In the genomic region with DNA sequence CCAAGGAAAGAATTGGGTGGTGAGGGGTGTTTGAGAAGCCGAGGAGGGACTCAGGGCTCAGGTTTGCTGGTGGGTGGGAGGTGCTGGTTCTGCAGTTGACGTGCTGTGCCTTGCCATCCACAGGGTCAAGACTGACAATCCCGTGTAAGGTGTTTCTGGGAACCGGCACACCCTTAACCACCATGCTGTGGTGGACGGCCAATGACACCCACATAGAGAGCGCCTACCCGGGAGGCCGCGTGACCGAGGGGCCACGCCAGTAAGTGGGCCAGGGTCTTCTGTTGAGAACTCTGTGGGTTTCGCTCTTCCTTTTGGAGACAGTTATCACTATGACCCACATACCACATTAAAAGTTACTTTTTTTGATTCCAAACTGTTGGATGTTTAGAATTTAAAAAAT, we compare ENCODE assay signal across 1 cellular context.
TF ChIP-seq lines count a peak whose summit lies in the region.

No MANE protein-coding gene starts in this region.

TF ChIP-seq in HepG2, 621 proteins besides CTCF, POLR2A, EP300 and RAD21 (continued from another document and continues in another):
- TF ChIP-seq HMGXB3 (CRISPR knock-in tag; IDR thresholded peaks at IDR 0.05; ENCODE audit: borderline replicate concordance) = no peak
- TF ChIP-seq ATF7-NPFF (CRISPR knock-in tag; IDR thresholded peaks at IDR 0.05; ENCODE audit: low read depth) = no peak
- no peak for TF ChIP-seq SNRNP70 (IDR thresholded peaks at IDR 0.05; ENCODE audit: low read depth, low read length)
- TF ChIP-seq, protein P1, sequence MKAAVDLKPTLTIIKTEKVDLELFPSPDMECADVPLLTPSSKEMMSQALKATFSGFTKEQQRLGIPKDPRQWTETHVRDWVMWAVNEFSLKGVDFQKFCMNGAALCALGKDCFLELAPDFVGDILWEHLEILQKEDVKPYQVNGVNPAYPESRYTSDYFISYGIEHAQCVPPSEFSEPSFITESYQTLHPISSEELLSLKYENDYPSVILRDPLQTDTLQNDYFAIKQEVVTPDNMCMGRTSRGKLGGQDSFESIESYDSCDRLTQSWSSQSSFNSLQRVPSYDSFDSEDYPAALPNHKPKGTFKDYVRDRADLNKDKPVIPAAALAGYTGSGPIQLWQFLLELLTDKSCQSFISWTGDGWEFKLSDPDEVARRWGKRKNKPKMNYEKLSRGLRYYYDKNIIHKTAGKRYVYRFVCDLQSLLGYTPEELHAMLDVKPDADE (CRISPR knock-in tag; IDR thresholded peaks at IDR 0.05) = no peak
- TF ChIP-seq GABPB1 (CRISPR knock-in tag; IDR thresholded peaks at IDR 0.05) = 0 out of 2 replicates have a peak, but pooled peaks have one; percentile 20
- TF ChIP-seq, protein P2, sequence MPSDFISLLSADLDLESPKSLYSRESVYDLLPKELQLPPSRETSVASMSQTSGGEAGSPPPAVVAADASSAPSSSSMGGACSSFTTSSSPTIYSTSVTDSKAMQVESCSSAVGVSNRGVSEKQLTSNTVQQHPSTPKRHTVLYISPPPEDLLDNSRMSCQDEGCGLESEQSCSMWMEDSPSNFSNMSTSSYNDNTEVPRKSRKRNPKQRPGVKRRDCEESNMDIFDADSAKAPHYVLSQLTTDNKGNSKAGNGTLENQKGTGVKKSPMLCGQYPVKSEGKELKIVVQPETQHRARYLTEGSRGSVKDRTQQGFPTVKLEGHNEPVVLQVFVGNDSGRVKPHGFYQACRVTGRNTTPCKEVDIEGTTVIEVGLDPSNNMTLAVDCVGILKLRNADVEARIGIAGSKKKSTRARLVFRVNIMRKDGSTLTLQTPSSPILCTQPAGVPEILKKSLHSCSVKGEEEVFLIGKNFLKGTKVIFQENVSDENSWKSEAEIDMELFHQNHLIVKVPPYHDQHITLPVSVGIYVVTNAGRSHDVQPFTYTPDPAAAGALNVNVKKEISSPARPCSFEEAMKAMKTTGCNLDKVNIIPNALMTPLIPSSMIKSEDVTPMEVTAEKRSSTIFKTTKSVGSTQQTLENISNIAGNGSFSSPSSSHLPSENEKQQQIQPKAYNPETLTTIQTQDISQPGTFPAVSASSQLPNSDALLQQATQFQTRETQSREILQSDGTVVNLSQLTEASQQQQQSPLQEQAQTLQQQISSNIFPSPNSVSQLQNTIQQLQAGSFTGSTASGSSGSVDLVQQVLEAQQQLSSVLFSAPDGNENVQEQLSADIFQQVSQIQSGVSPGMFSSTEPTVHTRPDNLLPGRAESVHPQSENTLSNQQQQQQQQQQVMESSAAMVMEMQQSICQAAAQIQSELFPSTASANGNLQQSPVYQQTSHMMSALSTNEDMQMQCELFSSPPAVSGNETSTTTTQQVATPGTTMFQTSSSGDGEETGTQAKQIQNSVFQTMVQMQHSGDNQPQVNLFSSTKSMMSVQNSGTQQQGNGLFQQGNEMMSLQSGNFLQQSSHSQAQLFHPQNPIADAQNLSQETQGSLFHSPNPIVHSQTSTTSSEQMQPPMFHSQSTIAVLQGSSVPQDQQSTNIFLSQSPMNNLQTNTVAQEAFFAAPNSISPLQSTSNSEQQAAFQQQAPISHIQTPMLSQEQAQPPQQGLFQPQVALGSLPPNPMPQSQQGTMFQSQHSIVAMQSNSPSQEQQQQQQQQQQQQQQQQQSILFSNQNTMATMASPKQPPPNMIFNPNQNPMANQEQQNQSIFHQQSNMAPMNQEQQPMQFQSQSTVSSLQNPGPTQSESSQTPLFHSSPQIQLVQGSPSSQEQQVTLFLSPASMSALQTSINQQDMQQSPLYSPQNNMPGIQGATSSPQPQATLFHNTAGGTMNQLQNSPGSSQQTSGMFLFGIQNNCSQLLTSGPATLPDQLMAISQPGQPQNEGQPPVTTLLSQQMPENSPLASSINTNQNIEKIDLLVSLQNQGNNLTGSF (CRISPR knock-in tag; IDR thresholded peaks at IDR 0.05) = no peak
- TF ChIP-seq, protein P3, sequence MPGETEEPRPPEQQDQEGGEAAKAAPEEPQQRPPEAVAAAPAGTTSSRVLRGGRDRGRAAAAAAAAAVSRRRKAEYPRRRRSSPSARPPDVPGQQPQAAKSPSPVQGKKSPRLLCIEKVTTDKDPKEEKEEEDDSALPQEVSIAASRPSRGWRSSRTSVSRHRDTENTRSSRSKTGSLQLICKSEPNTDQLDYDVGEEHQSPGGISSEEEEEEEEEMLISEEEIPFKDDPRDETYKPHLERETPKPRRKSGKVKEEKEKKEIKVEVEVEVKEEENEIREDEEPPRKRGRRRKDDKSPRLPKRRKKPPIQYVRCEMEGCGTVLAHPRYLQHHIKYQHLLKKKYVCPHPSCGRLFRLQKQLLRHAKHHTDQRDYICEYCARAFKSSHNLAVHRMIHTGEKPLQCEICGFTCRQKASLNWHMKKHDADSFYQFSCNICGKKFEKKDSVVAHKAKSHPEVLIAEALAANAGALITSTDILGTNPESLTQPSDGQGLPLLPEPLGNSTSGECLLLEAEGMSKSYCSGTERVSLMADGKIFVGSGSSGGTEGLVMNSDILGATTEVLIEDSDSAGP (CRISPR knock-in tag; IDR thresholded peaks at IDR 0.05; ENCODE audit: borderline replicate concordance) = peak; percentile 43; the same call in 1 of the 2 replicates
- no peak for TF ChIP-seq THAP11 (CRISPR knock-in tag; IDR thresholded peaks at IDR 0.05)
- no peak for TF ChIP-seq AGO1 (IDR thresholded peaks at IDR 0.05; ENCODE audit: low read depth, low read length, poor library complexity, severe bottlenecking)
- TF ChIP-seq ZNF792 (CRISPR knock-in tag; IDR thresholded peaks at IDR 0.05) = no peak
- no peak for TF ChIP-seq IRF1 (CRISPR knock-in tag; IDR thresholded peaks at IDR 0.05; ENCODE audit: low read depth)
- TF ChIP-seq E2F5 (CRISPR knock-in tag; conservative IDR thresholded peaks at IDR 0.05) = no peak
- TF ChIP-seq ZNF772 (CRISPR knock-in tag; IDR thresholded peaks at IDR 0.05) = no peak
- no peak for TF ChIP-seq ZNF225 (CRISPR knock-in tag; IDR thresholded peaks at IDR 0.05)
- TF ChIP-seq ZNF660 (CRISPR knock-in tag; IDR thresholded peaks at IDR 0.05; ENCODE audit: borderline replicate concordance, low read depth) = no peak
- TF ChIP-seq KDM3A (CRISPR knock-in tag; IDR thresholded peaks at IDR 0.05; ENCODE audit: low read depth) = no peak
- no peak for TF ChIP-seq ZFP36 (IDR thresholded peaks at IDR 0.05; ENCODE audit: borderline replicate concordance, low read depth, low read length, partially characterized antibody)
- peak; percentile 66 for TF ChIP-seq ZNF687 (CRISPR knock-in tag; IDR thresholded peaks at IDR 0.05)
- TF ChIP-seq ATF4 (CRISPR knock-in tag; IDR thresholded peaks at IDR 0.05) = no peak
- no peak for TF ChIP-seq ZNF501 (CRISPR knock-in tag; IDR thresholded peaks at IDR 0.05)
- peak; percentile 44 for TF ChIP-seq RBM22 (optimal IDR thresholded peaks at IDR 0.05; ENCODE audit: low read length)
- no peak for TF ChIP-seq RARA (CRISPR knock-in tag; IDR thresholded peaks at IDR 0.05)
- no peak for TF ChIP-seq ZFP62 (CRISPR knock-in tag; IDR thresholded peaks at IDR 0.05)
- TF ChIP-seq RBFOX2 (IDR thresholded peaks at IDR 0.05; ENCODE audit: low read depth, low read length) = peak; percentile 70
- TF ChIP-seq CENPX (CRISPR knock-in tag; IDR thresholded peaks at IDR 0.05) = no peak
- TF ChIP-seq, protein P4, sequence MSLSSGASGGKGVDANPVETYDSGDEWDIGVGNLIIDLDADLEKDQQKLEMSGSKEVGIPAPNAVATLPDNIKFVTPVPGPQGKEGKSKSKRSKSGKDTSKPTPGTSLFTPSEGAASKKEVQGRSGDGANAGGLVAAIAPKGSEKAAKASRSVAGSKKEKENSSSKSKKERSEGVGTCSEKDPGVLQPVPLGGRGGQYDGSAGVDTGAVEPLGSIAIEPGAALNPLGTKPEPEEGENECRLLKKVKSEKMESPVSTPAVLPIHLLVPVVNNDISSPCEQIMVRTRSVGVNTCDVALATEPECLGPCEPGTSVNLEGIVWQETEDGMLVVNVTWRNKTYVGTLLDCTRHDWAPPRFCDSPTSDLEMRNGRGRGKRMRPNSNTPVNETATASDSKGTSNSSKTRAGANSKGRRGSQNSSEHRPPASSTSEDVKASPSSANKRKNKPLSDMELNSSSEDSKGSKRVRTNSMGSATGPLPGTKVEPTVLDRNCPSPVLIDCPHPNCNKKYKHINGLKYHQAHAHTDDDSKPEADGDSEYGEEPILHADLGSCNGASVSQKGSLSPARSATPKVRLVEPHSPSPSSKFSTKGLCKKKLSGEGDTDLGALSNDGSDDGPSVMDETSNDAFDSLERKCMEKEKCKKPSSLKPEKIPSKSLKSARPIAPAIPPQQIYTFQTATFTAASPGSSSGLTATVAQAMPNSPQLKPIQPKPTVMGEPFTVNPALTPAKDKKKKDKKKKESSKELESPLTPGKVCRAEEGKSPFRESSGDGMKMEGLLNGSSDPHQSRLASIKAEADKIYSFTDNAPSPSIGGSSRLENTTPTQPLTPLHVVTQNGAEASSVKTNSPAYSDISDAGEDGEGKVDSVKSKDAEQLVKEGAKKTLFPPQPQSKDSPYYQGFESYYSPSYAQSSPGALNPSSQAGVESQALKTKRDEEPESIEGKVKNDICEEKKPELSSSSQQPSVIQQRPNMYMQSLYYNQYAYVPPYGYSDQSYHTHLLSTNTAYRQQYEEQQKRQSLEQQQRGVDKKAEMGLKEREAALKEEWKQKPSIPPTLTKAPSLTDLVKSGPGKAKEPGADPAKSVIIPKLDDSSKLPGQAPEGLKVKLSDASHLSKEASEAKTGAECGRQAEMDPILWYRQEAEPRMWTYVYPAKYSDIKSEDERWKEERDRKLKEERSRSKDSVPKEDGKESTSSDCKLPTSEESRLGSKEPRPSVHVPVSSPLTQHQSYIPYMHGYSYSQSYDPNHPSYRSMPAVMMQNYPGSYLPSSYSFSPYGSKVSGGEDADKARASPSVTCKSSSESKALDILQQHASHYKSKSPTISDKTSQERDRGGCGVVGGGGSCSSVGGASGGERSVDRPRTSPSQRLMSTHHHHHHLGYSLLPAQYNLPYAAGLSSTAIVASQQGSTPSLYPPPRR (CRISPR knock-in tag; IDR thresholded peaks at IDR 0.05; ENCODE audit: borderline replicate concordance) = no peak
